28 cellular contexts compared by ENCODE assay signal in genomic region chr1:66175581-66175980, GRCh38.
"Had no signal": no experiment of that assay in that cellular context is flagged by ENCODE, and none has a peak within 500 bp of the region (broad histone marks: within the 10 kb centered on the region; RNA-seq: fewer than 3 reads in every experiment).

No MANE protein-coding gene starts in this region.

- H3K27ac Mint-ChIP-seq: activated naive CD8-positive, alpha-beta T cell; dendritic cell treated with granulocyte-macrophage colony-stimulating factor and Interleukin-4, amounts not matched to agents 40 ng/mL and 50 ng/mL, for 4 days; natural killer cell treated with Interleukin-12 subunit alpha and Interleukin-12 subunit beta and Interleukin-15 and Interleukin-18, amount 100 ng/mL, for 72 hours; stimulated activated naive B cell treated with anti-CD40 and anti-IgM and Interleukin-4, amounts not matched to agents 10 μg/mL and 1 μg/mL and 100 μg/mL, for 72 hours; T-cell; T-helper 2 cell treated with Interferon-gamma antibody and Interleukin-4, amounts not matched to agents 5 μg/mL and 100 μg/mL, for 36 hours had no signal

- ATAC-seq: left lung; mucosa of descending colon; natural killer cell treated with Interleukin-12 subunit alpha and Interleukin-12 subunit beta and Interleukin-15 and Interleukin-18, amount 100 ng/mL, for 72 hours; stimulated activated naive B cell treated with anti-CD40 and anti-IgM and Interleukin-4, amounts not matched to agents 10 μg/mL and 1 μg/mL and 100 μg/mL, for 72 hours; T-cell had no signal

- FAIRE-seq: endometrium, frontal cortex, islet of Langerhans had no signal

- H3K4me1 Mint-ChIP-seq: stimulated activated naive B cell treated with anti-CD40 and anti-IgM and Interleukin-4, amounts not matched to agents 10 μg/mL and 1 μg/mL and 100 μg/mL, for 72 hours; T-cell had no signal

- H3K9me3 ChIP-seq: ascending aorta, left lung, mucosa of descending colon, neutrophil, stomach, suprapubic skin, tibial nerve had no signal

- H3K36me3 ChIP-seq: ascending aorta, left lung, neutrophil, stomach, suprapubic skin, tibial nerve had no signal

- H3K4me2 ChIP-seq: smooth muscle cell had no signal

- H3K36me3 Mint-ChIP-seq: activated naive CD8-positive, alpha-beta T cell; natural killer cell treated with Interleukin-12 subunit alpha and Interleukin-12 subunit beta and Interleukin-15 and Interleukin-18, amount 100 ng/mL, for 72 hours; stimulated activated naive B cell treated with anti-CD40 and anti-IgM and Interleukin-4, amounts not matched to agents 10 μg/mL and 1 μg/mL and 100 μg/mL, for 72 hours; T-cell had no signal

- H3K27me3 Mint-ChIP-seq: activated naive CD8-positive, alpha-beta T cell; dendritic cell treated with granulocyte-macrophage colony-stimulating factor and Interleukin-4, amounts not matched to agents 40 ng/mL and 50 ng/mL, for 4 days; stimulated activated naive B cell treated with anti-CD40 and anti-IgM and Interleukin-4, amounts not matched to agents 10 μg/mL and 1 μg/mL and 100 μg/mL, for 72 hours had no signal

- H3K4me1 ChIP-seq: ascending aorta, left lung, suprapubic skin, tibial nerve had no signal

- H3K9me3 Mint-ChIP-seq: natural killer cell treated with Interleukin-12 subunit alpha and Interleukin-12 subunit beta and Interleukin-15 and Interleukin-18, amount 100 ng/mL, for 72 hours; stimulated activated naive B cell treated with anti-CD40 and anti-IgM and Interleukin-4, amounts not matched to agents 10 μg/mL and 1 μg/mL and 100 μg/mL, for 72 hours; T-cell; T-helper 2 cell treated with Interferon-gamma antibody and Interleukin-4, amounts not matched to agents 5 μg/mL and 100 μg/mL, for 36 hours had no signal

- H3K4me3 ChIP-seq: ascending aorta, left lung, lung, mucosa of descending colon, smooth muscle cell, stomach, suprapubic skin, tibial nerve had no signal

- H3K27me3 ChIP-seq: ascending aorta, left lung, neutrophil, stomach, suprapubic skin, tibial nerve had no signal

- H3K4me3 Mint-ChIP-seq: activated naive CD8-positive, alpha-beta T cell; dendritic cell treated with granulocyte-macrophage colony-stimulating factor and Interleukin-4, amounts not matched to agents 40 ng/mL and 50 ng/mL, for 4 days; natural killer cell treated with Interleukin-12 subunit alpha and Interleukin-12 subunit beta and Interleukin-15 and Interleukin-18, amount 100 ng/mL, for 72 hours; stimulated activated naive B cell treated with anti-CD40 and anti-IgM and Interleukin-4, amounts not matched to agents 10 μg/mL and 1 μg/mL and 100 μg/mL, for 72 hours; T-cell; T-helper 2 cell treated with Interferon-gamma antibody and Interleukin-4, amounts not matched to agents 5 μg/mL and 100 μg/mL, for 36 hours had no signal

- DNase-seq: activated CD4-positive, alpha-beta T cell treated with anti-CD3 and anti-CD28 coated beads for 48 hours; activated CD4-positive, alpha-beta T cell treated with anti-CD3 and anti-CD28 coated beads, Interleukin-2, amount 50 U/mL, for 48 hours; activated CD8-positive, alpha-beta memory T cell treated with anti-CD3 and anti-CD28 coated beads for 24 hours; activated effector memory CD4-positive, alpha-beta T cell treated with Interleukin-2 at 50 U/mL for 16 hours; activated naive CD4-positive, alpha-beta T cell treated with Interleukin-2 at 50 U/mL for 16 hours; caudate nucleus; effector CD4-positive, alpha-beta T cell; left lung; mucosa of descending colon; stimulated activated CD4-positive, alpha-beta T cell treated with anti-CD3 and anti-CD28 coated beads, Interleukin-1b, Interleukin-23, amount 100 ng/mL, for 48 hours; stimulated activated CD4-positive, alpha-beta T cell treated with anti-CD3 and anti-CD28 coated beads, Interleukin-4, amount 100 ng/mL, for 4 hours; stimulated activated CD8-positive, alpha-beta memory T cell treated with anti-CD3 and anti-CD28 coated beads, Interleukin-4, amount 100 ng/mL, for 48 hours; stimulated activated naive B cell treated with anti-CD40 and anti-IgM and Interleukin-4, amounts not matched to agents 10 μg/mL and 1 μg/mL and 100 μg/mL, for 72 hours; stomach; T-cell had no signal

- H3K27ac ChIP-seq: ascending aorta, left lung, neutrophil, stomach, suprapubic skin, tibial nerve had no signal
